In the genomic region with DNA sequence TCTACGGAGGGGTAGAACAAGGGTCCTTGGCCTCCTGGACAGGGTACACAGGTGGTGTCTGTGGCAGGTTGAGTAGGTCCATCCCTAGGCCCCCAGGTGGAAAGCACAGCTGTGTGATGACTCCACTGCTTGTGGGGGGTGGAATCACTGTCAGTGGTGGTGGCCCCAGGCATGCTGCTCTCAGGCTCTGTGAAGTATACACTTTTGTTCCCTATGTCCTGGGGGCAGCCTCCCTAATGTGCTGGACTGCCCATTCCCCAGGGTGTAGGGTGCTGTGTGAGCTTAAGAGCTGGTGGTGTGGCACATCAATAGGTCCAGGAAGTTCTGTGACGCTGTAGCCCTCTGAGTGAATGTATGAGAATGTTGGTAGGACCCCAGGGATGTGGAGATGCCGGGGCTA, we compare ENCODE assay signal across 35 cellular contexts.
"Had no signal": no experiment of that assay in that cellular context is flagged by ENCODE, and none has a peak within 500 bp of the region (broad histone marks: within the 10 kb centered on the region; RNA-seq: fewer than 3 reads in every experiment).

No MANE protein-coding gene starts in this region.

- H3K27me3 Mint-ChIP-seq: activated B cell treated with CpG ODN at 0.5 μM for 24 hours; activated CD4-positive, alpha-beta memory T cell treated with anti-CD3 and anti-CD28 coated beads for 36 hours; activated CD4-positive, alpha-beta T cell treated with anti-CD3 and anti-CD28 coated beads, Interleukin-2, amount 10 ng/mL, durations not matched to agents 7 days and 5 days; activated CD8-positive, alpha-beta T cell treated with anti-CD3 and anti-CD28 coated beads for 36 hours; activated naive CD8-positive, alpha-beta T cell treated with anti-CD3 and anti-CD28 coated beads, Interleukin-2, amount 10 ng/mL, durations not matched to agents 7 days and 5 days; brain; central memory CD8-positive, alpha-beta T cell had no signal

- H3K27ac ChIP-seq: adrenal gland, ascending aorta, cardiac muscle cell, VCaP had no signal

- ATAC-seq: activated CD8-positive, alpha-beta T cell treated with anti-CD3 and anti-CD28 coated beads for 36 hours; activated naive CD4-positive, alpha-beta T cell treated with anti-CD3 and anti-CD28 coated beads, Interleukin-2, amount 50 U/mL, for 72 hours; activated T-cell treated with anti-CD3 and anti-CD28 coated beads, Interleukin-2, amount 50 U/mL, for 4 hours; activated T-cell treated with anti-CD3 and anti-CD28 coated beads, Interleukin-2, amount 50 U/mL, for 72 hours; activated T-helper 17 cell treated with anti-CD3 and anti-CD28 coated beads, Interleukin-2, amount 50 U/mL, for 72 hours had no signal

- H3K4me3 ChIP-seq: adrenal gland, ascending aorta, cardiac muscle cell had no signal

- H3K36me3 Mint-ChIP-seq: activated CD4-positive, alpha-beta memory T cell treated with anti-CD3 and anti-CD28 coated beads for 36 hours; activated naive CD8-positive, alpha-beta T cell treated with anti-CD3 and anti-CD28 coated beads, Interleukin-2, amount 10 ng/mL, durations not matched to agents 7 days and 5 days; brain had no signal

- H3K27ac Mint-ChIP-seq: activated B cell treated with CpG ODN at 0.5 μM for 24 hours; activated CD4-positive, alpha-beta memory T cell treated with anti-CD3 and anti-CD28 coated beads for 36 hours; activated CD4-positive, alpha-beta T cell treated with anti-CD3 and anti-CD28 coated beads, Interleukin-2, amount 10 ng/mL, durations not matched to agents 7 days and 5 days; activated CD8-positive, alpha-beta T cell treated with anti-CD3 and anti-CD28 coated beads for 36 hours; activated naive CD4-positive, alpha-beta T cell treated with anti-CD3 and anti-CD28 coated beads for 36 hours; activated naive CD4-positive, alpha-beta T cell treated with anti-CD3 and anti-CD28 coated beads, Interleukin-2, amount 50 U/mL, for 72 hours; activated naive CD8-positive, alpha-beta T cell treated with anti-CD3 and anti-CD28 coated beads, Interleukin-2, amount 10 ng/mL, durations not matched to agents 7 days and 5 days; activated T-cell treated with anti-CD3 and anti-CD28 coated beads, Interleukin-2, amount 50 U/mL, for 72 hours; activated T-helper 1 cell treated with anti-CD3 and anti-CD28 coated beads, Interleukin-12 subunit alpha, Interleukin-12 subunit beta, Interleukin-2, Interleukin-4 antibody, amounts not matched to agents 30 ng/mL and 10 ng/mL and 1 ng/mL, durations not matched to agents 14 hours and 24 hours and 36 hours; activated T-helper 17 cell treated with anti-CD3 and anti-CD28 coated beads, Interleukin-2, amount 50 U/mL, for 72 hours; brain; T-helper 1 cell treated with Interleukin-12 subunit alpha and Interleukin-12 subunit beta and Interleukin-4 antibody, amounts not matched to agents 30 μg/mL and 1 μg/mL, for 36 hours; T-helper 2 cell treated with Interferon-gamma antibody and Interleukin-4, amounts not matched to agents 5 μg/mL and 100 μg/mL, for 36 hours had no signal

- H3K4me3 Mint-ChIP-seq: activated B cell treated with CpG ODN at 0.5 μM for 24 hours; activated CD4-positive, alpha-beta memory T cell treated with anti-CD3 and anti-CD28 coated beads for 36 hours; activated CD4-positive, alpha-beta T cell treated with anti-CD3 and anti-CD28 coated beads, Interleukin-2, amount 10 ng/mL, durations not matched to agents 7 days and 5 days; activated CD8-positive, alpha-beta T cell treated with anti-CD3 and anti-CD28 coated beads for 36 hours; activated naive CD4-positive, alpha-beta T cell treated with anti-CD3 and anti-CD28 coated beads for 36 hours; activated naive CD8-positive, alpha-beta T cell treated with anti-CD3 and anti-CD28 coated beads, Interleukin-2, amount 10 ng/mL, durations not matched to agents 7 days and 5 days; activated T-cell treated with anti-CD3 and anti-CD28 coated beads, Interleukin-2, amount 50 U/mL, for 4 hours; activated T-cell treated with anti-CD3 and anti-CD28 coated beads, Interleukin-2, amount 50 U/mL, for 72 hours; activated T-helper 1 cell treated with anti-CD3 and anti-CD28 coated beads, Interleukin-12 subunit alpha, Interleukin-12 subunit beta, Interleukin-2, Interleukin-4 antibody, amounts not matched to agents 30 ng/mL and 10 ng/mL and 1 ng/mL, durations not matched to agents 14 hours and 24 hours and 36 hours; activated T-helper 17 cell treated with anti-CD3 and anti-CD28 coated beads, Interleukin-2, amount 50 U/mL, for 72 hours; brain; central memory CD8-positive, alpha-beta T cell; T-helper 1 cell treated with Interleukin-12 subunit alpha and Interleukin-12 subunit beta and Interleukin-4 antibody, amounts not matched to agents 30 μg/mL and 1 μg/mL, for 36 hours; T-helper 2 cell treated with Interferon-gamma antibody and Interleukin-4, amounts not matched to agents 5 μg/mL and 100 μg/mL, for 36 hours had no signal

- H3K4me1 Mint-ChIP-seq: activated B cell treated with CpG ODN at 0.5 μM for 24 hours; activated CD4-positive, alpha-beta T cell treated with anti-CD3 and anti-CD28 coated beads, Interleukin-2, amount 10 ng/mL, durations not matched to agents 7 days and 5 days; activated naive CD8-positive, alpha-beta T cell treated with anti-CD3 and anti-CD28 coated beads, Interleukin-2, amount 10 ng/mL, durations not matched to agents 7 days and 5 days; activated T-helper 17 cell treated with anti-CD3 and anti-CD28 coated beads, Interleukin-2, amount 50 U/mL, for 72 hours; brain; central memory CD8-positive, alpha-beta T cell had no signal

- DNase-seq: activated B cell treated with CpG ODN at 0.5 μM for 24 hours; activated CD4-positive, alpha-beta memory T cell treated with anti-CD3 and anti-CD28 coated beads for 36 hours; activated CD4-positive, alpha-beta T cell treated with anti-CD3 and anti-CD28 coated beads for 4 hours; activated CD4-positive, alpha-beta T cell treated with anti-CD3 and anti-CD28 coated beads, Interleukin-2, amount 10 ng/mL, durations not matched to agents 7 days and 5 days; activated CD4-positive, alpha-beta T cell treated with anti-CD3 and anti-CD28 coated beads, Interleukin-2, amount 50 U/mL, for 4 hours; activated CD4-positive, CD25-positive, alpha-beta regulatory T cell treated with anti-CD3 and anti-CD28 coated beads, Interleukin-2, amount 50 U/mL, for 72 hours; activated CD8-positive, alpha-beta memory T cell treated with anti-CD3 and anti-CD28 coated beads, Interleukin-2, amount 50 U/mL, for 4 hours; activated CD8-positive, alpha-beta T cell treated with anti-CD3 and anti-CD28 coated beads for 36 hours; activated effector memory CD4-positive, alpha-beta T cell treated with anti-CD3 and anti-CD28 coated beads, Interleukin-2, amount 50 U/mL, for 16 hours; activated gamma-delta T cell treated with Interleukin-2 at 50 U/mL for 16 hours; activated naive CD4-positive, alpha-beta T cell; activated naive CD4-positive, alpha-beta T cell treated with anti-CD3 and anti-CD28 coated beads for 36 hours; activated naive CD4-positive, alpha-beta T cell treated with anti-CD3 and anti-CD28 coated beads, Interleukin-2, amount 50 U/mL, for 16 hours; activated naive CD8-positive, alpha-beta T cell treated with anti-CD3 and anti-CD28 coated beads, Interleukin-2, amount 10 ng/mL, durations not matched to agents 7 days and 5 days; activated T-cell treated with anti-CD3 and anti-CD28 coated beads for 4 hours; activated T-cell treated with anti-CD3 and anti-CD28 coated beads, Interleukin-2, amount 50 U/mL, for 1 hour; activated T-cell treated with anti-CD3 and anti-CD28 coated beads, Interleukin-2, amount 50 U/mL, for 4 hours; activated T-cell treated with anti-CD3 and anti-CD28 coated beads, Interleukin-2, amount 50 U/mL, for 72 hours; adrenal gland; amniotic stem cell; caudate nucleus; SW 1271; T-helper 1 cell; T-helper 2 cell; T-helper 9 cell had no signal

- H3K27me3 ChIP-seq: adrenal gland, ascending aorta, cardiac muscle cell had no signal

- H3K4me1 ChIP-seq: adrenal gland, ascending aorta had no signal

- H3K36me3 ChIP-seq: adrenal gland, ascending aorta, cardiac muscle cell had no signal
